ENCODE assay signal across 13 cellular contexts in the genomic region with DNA sequence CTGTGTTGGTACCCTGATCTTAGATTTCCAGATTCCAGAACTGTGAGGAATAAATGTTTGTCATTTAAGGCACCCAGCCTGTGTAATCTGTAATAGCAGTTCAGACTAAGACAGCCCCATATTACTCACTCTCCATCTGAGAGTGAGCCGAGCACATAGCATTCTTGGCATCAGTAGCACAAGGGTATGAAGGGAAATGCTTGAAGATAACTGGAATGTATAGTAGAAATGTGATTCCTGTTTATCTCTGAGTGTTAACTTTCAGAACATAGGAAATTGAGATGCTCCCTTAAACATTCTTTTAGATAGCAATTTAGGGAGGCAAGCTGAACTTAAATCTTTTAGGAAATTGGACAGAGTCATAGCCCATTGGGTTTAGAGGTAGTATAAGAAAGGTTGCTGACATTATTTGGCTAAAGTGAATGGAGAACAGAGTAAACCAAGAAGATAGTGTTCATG.
DNase-seq lines count a peak whose midpoint lies in the region; ATAC-seq and TF ChIP-seq lines count a peak whose summit lies in the region.
"Had no signal": no experiment of that assay in that cellular context is flagged by ENCODE, and none has a peak within 500 bp of the region (broad histone marks: within the 10 kb centered on the region; RNA-seq: fewer than 3 reads in every experiment).

No MANE protein-coding gene starts in this region.

- intact Hi-C loops in left ventricle myocardium superior (cut with micrococcal nuclease) (no loop called here), Right ventricle myocardium superior (cut with DNase I) (no loop called here)

- H3K27me3 Mint-ChIP-seq in neural progenitor cell (ENCODE audit: insufficient read depth, low read depth) (no peaks in the 10 kb centered on the region), type B pancreatic cell (no peaks in the 10 kb centered on the region)

- no peak overlapping the region for H3K9ac ChIP-seq in neural progenitor cell

- peaks cover 1% of the 10 kb centered on the region for H3K4me1 ChIP-seq in neural progenitor cell

- H3K4me3 Mint-ChIP-seq in neural progenitor cell (no peak overlapping the region), type B pancreatic cell (no peak overlapping the region)

- no peak overlapping the region for H3K4me2 ChIP-seq in neural progenitor cell

- H3K36me3 ChIP-seq in neural progenitor cell = no peaks in the 10 kb centered on the region

- H4K20me1 ChIP-seq in neural progenitor cell (ENCODE audit: low read depth) = peaks cover 52% of the 10 kb centered on the region

- DNase-seq in left ventricle myocardium superior = no peak
- no peak for DNase-seq in Right ventricle myocardium superior
- DNase-seq in amniotic epithelial cell (ENCODE audit: low read depth) = peak; percentile 84
- peak; percentile 55 for DNase-seq in glomerular visceral epithelial cell (ENCODE audit: extremely low spot score)
- DNase-seq in neural progenitor cell (ENCODE audit: low spot score) = no peak
- no peak for DNase-seq in type B pancreatic cell (ENCODE audit: extremely low spot score, unreplicated experiment)
- DNase-seq in retina = no peak
- DNase-seq: NCI-H146; NK-92 treated with Interleukin-12 subunit alpha and Interleukin-12 subunit beta, amount 100 ng/mL, for 24 hours; stimulated activated CD4-positive, alpha-beta T cell treated with anti-CD3 and anti-CD28 coated beads, Interleukin-2, amount 100 ng/mL, for 48 hours; stimulated activated naive CD8-positive, alpha-beta T cell treated with anti-CD3 and anti-CD28 coated beads, Interleukin-15, Interleukin-2, amounts not matched to agents 100 U/mL and 50 U/mL, for 24 hours had no signal

- H3K9me3 ChIP-seq in neural progenitor cell (ENCODE audit: low read depth) = no peaks in the 10 kb centered on the region
- H3K9me3 ChIP-seq: neutrophil had no signal

- no peak overlapping the region for H3K27ac ChIP-seq in neural progenitor cell
- H3K27ac ChIP-seq: neutrophil had no signal

- no peak overlapping the region for H3K4me3 ChIP-seq in neural progenitor cell

- no peak overlapping the region for H2AFZ ChIP-seq in neural progenitor cell (replicated peaks)

- ATAC-seq in left ventricle myocardium superior = peak; percentile 22
- ATAC-seq in Right ventricle myocardium superior (ENCODE audit: poor library complexity) = no peak
- no peak for ATAC-seq in HG03175 (IDR thresholded peaks at IDR 0.05; ENCODE audit: unreplicated experiment)
- ATAC-seq: stimulated activated naive CD8-positive, alpha-beta T cell treated with anti-CD3 and anti-CD28 coated beads, Interleukin-15, Interleukin-2, amounts not matched to agents 100 U/mL and 50 U/mL, for 24 hours had no signal

- peaks cover 8% of the 10 kb centered on the region for H3K36me3 Mint-ChIP-seq in neural progenitor cell
- peaks cover 25% of the 10 kb centered on the region for H3K36me3 Mint-ChIP-seq in type B pancreatic cell

- H3K4me1 Mint-ChIP-seq in neural progenitor cell = peaks cover 13% of the 10 kb centered on the region
- no peaks in the 10 kb centered on the region for H3K4me1 Mint-ChIP-seq in type B pancreatic cell (ENCODE audit: unreplicated experiment)

- no peaks in the 10 kb centered on the region for H3K9me3 Mint-ChIP-seq in neural progenitor cell
- no peaks in the 10 kb centered on the region for H3K9me3 Mint-ChIP-seq in type B pancreatic cell

- H3K27ac Mint-ChIP-seq in neural progenitor cell (no peak overlapping the region), type B pancreatic cell (no peak overlapping the region)

- H3K79me2 ChIP-seq in neural progenitor cell (ENCODE audit: low read depth) = peaks cover 12% of the 10 kb centered on the region

- H3F3A ChIP-seq in neural progenitor cell (ENCODE audit: low read depth) = no peaks in the 10 kb centered on the region

- H3K27me3 ChIP-seq in neural progenitor cell = no peaks in the 10 kb centered on the region
- H3K27me3 ChIP-seq: neutrophil had no signal

- TF ChIP-seq CTCF in neural progenitor cell (IDR thresholded peaks at IDR 0.05) (no peak), type B pancreatic cell (conservative IDR thresholded peaks at IDR 0.05) (no peak)

Comparison
In these comparisons a context has a peak if more than half of its experiments do, and no peak if none do; other contexts are left out.
1. DNase-seq: peak in amniotic epithelial cell (single experiment) and glomerular visceral epithelial cell (single experiment); none in left ventricle myocardium superior (single experiment), Right ventricle myocardium superior (single experiment), neural progenitor cell (single experiment), type B pancreatic cell (single experiment) and retina (single experiment).